ENCODE assay signal across 23 cellular contexts in the genomic region with DNA sequence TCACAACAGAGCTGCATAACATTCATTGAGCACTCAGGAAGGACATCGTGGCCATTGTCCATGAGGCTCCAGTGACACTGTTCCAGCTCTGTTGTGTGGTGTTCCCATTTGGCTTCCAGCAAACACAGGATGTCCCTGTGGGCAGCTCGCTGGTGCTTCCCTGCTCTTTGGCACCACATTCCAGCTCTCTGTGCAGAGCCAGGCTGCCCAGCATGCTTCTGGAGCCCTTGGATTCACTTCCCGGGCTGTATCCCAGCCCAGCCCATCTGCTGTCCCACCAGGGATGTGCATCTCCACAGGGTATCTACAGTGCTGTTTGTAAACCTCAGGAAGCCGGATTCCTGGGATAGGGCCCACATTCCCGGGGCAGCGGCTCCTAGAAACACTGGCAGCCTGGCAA. TPM values are rescaled to one million over a fixed set of nuclear protein-coding genes. Genes with fewer than 3 reads are reported as not detected.
DNase-seq lines count a peak whose midpoint lies in the region; ATAC-seq and TF ChIP-seq lines count a peak whose summit lies in the region.
"Had no signal": no experiment of that assay in that cellular context is flagged by ENCODE, and none has a peak within 500 bp of the region (broad histone marks: within the 10 kb centered on the region; RNA-seq: fewer than 3 reads in every experiment).

No MANE protein-coding gene starts in this region.

- ATAC-seq in gastroesophageal sphincter (no peak), GM19467 (IDR thresholded peaks at IDR 0.05; ENCODE audit: unreplicated experiment) (no peak)
- ATAC-seq: Panc1 had no signal

- peaks cover 13% of the 10 kb centered on the region for H3K27me3 Mint-ChIP-seq in neural progenitor cell (ENCODE audit: insufficient read depth, low read depth)
- H3K27me3 Mint-ChIP-seq: activated T-cell treated with anti-CD3 and anti-CD28 coated beads, Interleukin-2, amount 50 U/mL, for 24 hours had no signal

- no peak overlapping the region for H3K4me3 Mint-ChIP-seq in neural progenitor cell
- H3K4me3 Mint-ChIP-seq: activated B cell treated with CpG ODN at 0.5 μM for 24 hours; activated CD4-positive, alpha-beta memory T cell treated with anti-CD3 and anti-CD28 coated beads, Interleukin-2, amount 10 ng/mL, durations not matched to agents 7 days and 5 days; activated naive CD4-positive, alpha-beta T cell treated with anti-CD3 and anti-CD28 coated beads for 36 hours; activated T-cell treated with anti-CD3 and anti-CD28 coated beads, Interleukin-2, amount 50 U/mL, for 24 hours; memory B cell; nephron; T-helper 2 cell treated with Interferon-gamma antibody and Interleukin-4, amounts not matched to agents 5 μg/mL and 100 μg/mL, for 36 hours had no signal

- no peak overlapping the region for H3K27ac Mint-ChIP-seq in neural progenitor cell
- H3K27ac Mint-ChIP-seq: activated B cell treated with CpG ODN at 0.5 μM for 24 hours; activated CD4-positive, alpha-beta memory T cell treated with anti-CD3 and anti-CD28 coated beads, Interleukin-2, amount 10 ng/mL, durations not matched to agents 7 days and 5 days; activated naive CD4-positive, alpha-beta T cell treated with anti-CD3 and anti-CD28 coated beads for 36 hours; activated T-cell treated with anti-CD3 and anti-CD28 coated beads, Interleukin-2, amount 50 U/mL, for 24 hours; memory B cell; nephron; T-helper 2 cell treated with Interferon-gamma antibody and Interleukin-4, amounts not matched to agents 5 μg/mL and 100 μg/mL, for 36 hours had no signal

- H3K36me3 ChIP-seq in Karpas-422 (ENCODE audit: insufficient read depth, low read length) (no peaks in the 10 kb centered on the region), gastroesophageal sphincter (no peaks in the 10 kb centered on the region), neural progenitor cell (no peaks in the 10 kb centered on the region)
- H3K36me3 ChIP-seq: prostate gland had no signal

- H4K20me1 ChIP-seq in Karpas-422 (ENCODE audit: insufficient read depth, low read depth, low read length): no peaks in the 10 kb centered on the region
- no peaks in the 10 kb centered on the region for H4K20me1 ChIP-seq in neural progenitor cell (ENCODE audit: low read depth)

- H3K9me2 ChIP-seq in Karpas-422 (replicated peaks; ENCODE audit: insufficient read depth, low read length): no peaks in the 10 kb centered on the region

- peaks cover 23% of the 10 kb centered on the region for H3F3A ChIP-seq in neural progenitor cell (ENCODE audit: low read depth)

- H3K27me3 ChIP-seq in Karpas-422 (ENCODE audit: low read length) (no peaks in the 10 kb centered on the region), gastroesophageal sphincter (no peaks in the 10 kb centered on the region), neural progenitor cell (no peaks in the 10 kb centered on the region)

- H3K4me3 ChIP-seq in Karpas-422 (ENCODE audit: low read length) (no peak overlapping the region), gastroesophageal sphincter (no peak overlapping the region), neural progenitor cell (no peak overlapping the region)
- H3K4me3 ChIP-seq: hepatocyte, prostate gland, SK-N-MC had no signal

- TF ChIP-seq CTCF in gastroesophageal sphincter (IDR thresholded peaks at IDR 0.05) (no peak), neural progenitor cell (IDR thresholded peaks at IDR 0.05) (no peak)

- TF ChIP-seq EP300 in gastroesophageal sphincter (IDR thresholded peaks at IDR 0.05): no peak

- peaks cover 50% of the 10 kb centered on the region for H3K4me1 Mint-ChIP-seq in neural progenitor cell
- H3K4me1 Mint-ChIP-seq: activated CD4-positive, alpha-beta memory T cell treated with anti-CD3 and anti-CD28 coated beads, Interleukin-2, amount 10 ng/mL, durations not matched to agents 7 days and 5 days had no signal

- DNase-seq in Ammon's horn (ENCODE audit: low spot score) (peak; percentile 29), Karpas-422 (no peak), neural progenitor cell (ENCODE audit: low spot score) (peak; percentile 13), RPMI8226 (no peak), HuH-7 (ENCODE audit: low spot score) (no peak), cortex of kidney (lab: John Stamatoyannopoulos, UW) (no peak)
- DNase-seq: activated B cell treated with CpG ODN at 0.5 μM for 24 hours; activated CD4-positive, alpha-beta memory T cell treated with anti-CD3 and anti-CD28 coated beads, Interleukin-2, amount 10 ng/mL, durations not matched to agents 7 days and 5 days; activated naive CD4-positive, alpha-beta T cell treated with anti-CD3 and anti-CD28 coated beads for 36 hours; activated T-cell treated with anti-CD3 and anti-CD28 coated beads, Interleukin-2, amount 50 U/mL, for 24 hours; NCI-H1417; NCI-H526; stimulated activated CD4-positive, alpha-beta T cell treated with anti-CD3 and anti-CD28 coated beads, Interleukin-12 subunit alpha, Interleukin-12 subunit beta, amount 100 ng/mL, for 4 hours; stimulated activated CD8-positive, alpha-beta memory T cell treated with anti-CD3 and anti-CD28 coated beads, Interleukin-4, amount 100 ng/mL, for 48 hours had no signal

- WGBS in gastroesophageal sphincter (ENCODE audit: low coverage in 1 of 2), 2 donors: 0 to 50% methylated on average over 2 to 3 of the region's 6 CpGs

- no peak for TF ChIP-seq POLR2A in gastroesophageal sphincter (IDR thresholded peaks at IDR 0.05)

- H3K9me3 Mint-ChIP-seq in neural progenitor cell: peaks cover 2% of the 10 kb centered on the region
- H3K9me3 Mint-ChIP-seq: activated B cell treated with CpG ODN at 0.5 μM for 24 hours; activated CD4-positive, alpha-beta memory T cell treated with anti-CD3 and anti-CD28 coated beads, Interleukin-2, amount 10 ng/mL, durations not matched to agents 7 days and 5 days; activated naive CD4-positive, alpha-beta T cell treated with anti-CD3 and anti-CD28 coated beads for 36 hours; activated T-cell treated with anti-CD3 and anti-CD28 coated beads, Interleukin-2, amount 50 U/mL, for 24 hours; memory B cell; nephron; T-helper 2 cell treated with Interferon-gamma antibody and Interleukin-4, amounts not matched to agents 5 μg/mL and 100 μg/mL, for 36 hours had no signal

- H3K4me1 ChIP-seq in Karpas-422 (ENCODE audit: low read length) (peaks cover 91% of the 10 kb centered on the region), gastroesophageal sphincter (peaks cover 3 to 70% (median 18%) of the 10 kb centered on the region in 3 donors), neural progenitor cell (peaks cover 33% of the 10 kb centered on the region)
- H3K4me1 ChIP-seq: prostate gland had no signal

- no peaks in the 10 kb centered on the region for H3K36me3 Mint-ChIP-seq in neural progenitor cell
- H3K36me3 Mint-ChIP-seq: memory B cell had no signal

- no peak overlapping the region for H2AFZ ChIP-seq in Karpas-422 (ENCODE audit: low read length)
- no peak overlapping the region for H2AFZ ChIP-seq in neural progenitor cell (replicated peaks)
- H2AFZ ChIP-seq: hepatocyte had no signal

- H3K4me2 ChIP-seq in Karpas-422 (ENCODE audit: low read depth, low read length, poor library complexity, severe bottlenecking) (peak overlapping the region; percentile 87), neural progenitor cell (no peak overlapping the region)
- H3K4me2 ChIP-seq: hepatocyte had no signal

- H3K9me3 ChIP-seq in Karpas-422 (ENCODE audit: low read length) (no peaks in the 10 kb centered on the region), gastroesophageal sphincter (no peaks in the 10 kb centered on the region), neural progenitor cell (ENCODE audit: low read depth) (no peaks in the 10 kb centered on the region)
- H3K9me3 ChIP-seq: prostate gland had no signal

- H3K27ac ChIP-seq in Karpas-422 (ENCODE audit: low read length) (peak overlapping the region; percentile 100), gastroesophageal sphincter (peak overlapping the region in 3 of 4 donors; percentile 71 to 84 (median 78)), neural progenitor cell (no peak overlapping the region)
- H3K27ac ChIP-seq: hepatocyte, prostate gland, SK-N-MC had no signal

- H3K79me2 ChIP-seq in Karpas-422 (ENCODE audit: low read length): no peaks in the 10 kb centered on the region
- H3K79me2 ChIP-seq in neural progenitor cell (ENCODE audit: low read depth): no peaks in the 10 kb centered on the region
- H3K79me2 ChIP-seq: hepatocyte had no signal

- peak overlapping the region; percentile 26 for H3K9ac ChIP-seq in Karpas-422 (ENCODE audit: low read length)
- H3K9ac ChIP-seq in neural progenitor cell: no peak overlapping the region

RNA-seq across cellular contexts. Expression of a gene that starts 57.2 kb away (rescaled TPM):
- total RNA-seq in Karpas-422 (2014; rRNA removed; shearing (Covaris generic); ENCODE audit: low replicate concordance): not detected in 2 replicates
- total RNA-seq in gastroesophageal sphincter: not detected
- 0.34 TPM in 1 of 2 replicates, not detected in the other for total RNA-seq in neural progenitor cell (ENCODE audit: low replicate concordance)
- total RNA-seq: activated B cell treated with CpG ODN at 0.5 μM for 24 hours; activated CD4-positive, alpha-beta memory T cell treated with anti-CD3 and anti-CD28 coated beads, Interleukin-2, amount 10 ng/mL, durations not matched to agents 7 days and 5 days; activated naive CD4-positive, alpha-beta T cell treated with anti-CD3 and anti-CD28 coated beads for 36 hours; hepatocyte had no signal

Comparison
In these comparisons a context has a peak if more than half of its experiments do, and no peak if none do; other contexts are left out.
1. DNase-seq: peak in Ammon's horn (single experiment) and neural progenitor cell (single experiment); none in Karpas-422 (single experiment), RPMI8226 (single experiment), HuH-7 (single experiment) and cortex of kidney (single experiment).